Comparison of ENCODE assay signal across 26 cellular contexts in genomic region chr16:768428-768827, GRCh38. TPM values are rescaled to one million over a fixed set of nuclear protein-coding genes. Genes with fewer than 3 reads are reported as not detected.
DNase-seq lines count a peak whose midpoint lies in the region; ATAC-seq, FAIRE-seq and TF ChIP-seq lines count a peak whose summit lies in the region.
"Had no signal": no experiment of that assay in that cellular context is flagged by ENCODE, and none has a peak within 500 bp of the region (broad histone marks: within the 10 kb centered on the region; RNA-seq: fewer than 3 reads in every experiment).

No MANE protein-coding gene starts in this region.

- H3K27ac ChIP-seq in K562 (ENCODE audit: extremely low read depth, low read depth, low read length) (no peak overlapping the region), coronary artery (no peak overlapping the region)
- H3K27ac ChIP-seq: C4-2B, HL-60, SK-N-MC had no signal

- H3K4me3 ChIP-seq in K562 (no peak overlapping the region), coronary artery (no peak overlapping the region)
- H3K4me3 ChIP-seq: HAP-1, SK-N-MC had no signal

- no peak overlapping the region for H2AFZ ChIP-seq in K562 (ENCODE audit: low read depth, low read length)

- no TSS peak for BruUV-seq in K562 (replicated peaks; lab: Mats Ljungman, UMichigan)

- no peak for TF ChIP-seq POLR2A in K562 (conservative IDR thresholded peaks at IDR 0.05)

- H3K79me2 ChIP-seq in K562 (ENCODE audit: control insufficient read depth, insufficient read depth, low read length): no peaks in the 10 kb centered on the region

- TF ChIP-seq RAD21 in Ishikawa (IDR thresholded peaks at IDR 0.05; ENCODE audit: low read depth) (no peak), K562 (CRISPR knock-in tag; conservative IDR thresholded peaks at IDR 0.05 in 1 of 2, IDR thresholded peaks at IDR 0.05 in 1 of 2) (no peak)

- in situ Hi-C loops in K562 (cut with MboI): no loop called here

- H3K9me1 ChIP-seq in K562 (ENCODE audit: control insufficient read depth, insufficient read depth, low read length): no peaks in the 10 kb centered on the region

- ATAC-seq in Right ventricle myocardium inferior: no peak
- ATAC-seq in K562: peak; percentile 19; the same call in 1 of the 3 replicates

- POLR2A ChIA-PET in K562 (lab: Yijun Ruan, JAX): no interaction called here

- H3K36me3 ChIP-seq in K562 (ENCODE audit: control insufficient read depth, insufficient read depth, low read length): no peaks in the 10 kb centered on the region
- H3K36me3 ChIP-seq: HAP-1 had no signal

- intact Hi-C loops in Right ventricle myocardium inferior (cut with DNase I) (no loop called here), cardiac septum (cut with DNase I) (no loop called here), K562 (cut with micrococcal nuclease) (no loop called here), head of caudate nucleus (cut with DNase I) (no loop called here)

- no peaks in the 10 kb centered on the region for H3K9me3 ChIP-seq in K562 (replicated peaks; ENCODE audit: control insufficient read depth, insufficient read depth, low read depth, low read length)
- H3K9me3 ChIP-seq: HAP-1 had no signal

- peaks cover 0 to 6% of the 10 kb centered on the region in 2 experiments; a peak in 1 of 5 replicates for H3K27me3 ChIP-seq in K562 (ENCODE audit: control insufficient read depth in 2 of 2, insufficient read depth in 2 of 2, low read length in 2 of 2)

- H4K20me1 ChIP-seq in K562 (replicated peaks; ENCODE audit: control insufficient read depth, insufficient read depth, low read length): 0 out of 2 replicates have a peak, but pooled peaks cover 3% of the 10 kb centered on the region

- DNase-seq in Right ventricle myocardium inferior (ENCODE audit: missing footprints): peak; percentile 65
- no peak for DNase-seq in cardiac septum (ENCODE audit: low spot score)
- peak in 1 of 4 experiments; percentile 43 for DNase-seq in K562 (ENCODE audit: extremely low read depth in 1 of 4, low spot score in 3 of 4)
- no peak for DNase-seq in head of caudate nucleus
- DNase-seq in coronary artery (ENCODE audit: low spot score): no peak
- DNase-seq in RKO (ENCODE audit: low spot score): no peak
- DNase-seq: EL, GF-D8, Karpas-422, NCI-H1417, NCI-H187, NCI-H446, NCI-H526, SHP77, SW 1271 had no signal

- no peak for FAIRE-seq in K562 (lab: Jason Lieb, UNC)
- FAIRE-seq: RCC 7860 had no signal

- CTCF ChIA-PET in K562 (lab: Yijun Ruan, JAX; ENCODE audit: low intra/inter-chr PET ratio): no interaction called here

- no peak overlapping the region for H3K4me2 ChIP-seq in K562 (ENCODE audit: insufficient read depth, low read length)

- no peak for TF ChIP-seq CTCF in K562 (IDR thresholded peaks at IDR 0.05 in 2 of 3, conservative IDR thresholded peaks at IDR 0.05 in 1 of 3; ENCODE audit: insufficient read depth in 2 of 3, low read depth in 1 of 3, low read length in 3 of 3)
- no peak for TF ChIP-seq CTCF in coronary artery (IDR thresholded peaks at IDR 0.05)

- H3K9ac ChIP-seq in K562 (ENCODE audit: insufficient read depth in 1 of 2, low read depth in 2 of 2, low read length in 2 of 2): no peak overlapping the region; a peak in 1 of 4 replicates

- peaks cover 0 to 68% of the 10 kb centered on the region in 2 experiments; a peak in 2 of 5 replicates for H3K4me1 ChIP-seq in K562 (replicated peaks in 1 of 2; ENCODE audit: control insufficient read depth in 2 of 2, insufficient read depth in 2 of 2, low read length in 2 of 2)
- H3K4me1 ChIP-seq: HAP-1 had no signal

- TF ChIP-seq EP300 in Ishikawa (IDR thresholded peaks at IDR 0.05; ENCODE audit: borderline replicate concordance) (no peak), K562 (IDR thresholded peaks at IDR 0.05; ENCODE audit: low read length) (no peak)

- 30% methylated on average over 17 of the region's 21 CpGs for WGBS in K562 (ENCODE audit: insufficient coverage, low coverage, missing lambda C conversion rate)

RNA-seq across cellular contexts. Expression of gene MSLN, which starts 7.9 kb away (rescaled TPM):
- total RNA-seq in Right ventricle myocardium inferior: 1.9 TPM
- not detected for total RNA-seq in cardiac septum
- not detected in 2 replicates for total RNA-seq in K562 (2011; cell fraction: chromatin; rRNA removed; ENCODE audit: low replicate concordance)
- not detected in 2 replicates for total RNA-seq in K562 (2011; cell fraction: nucleolus; rRNA removed)
- not detected in 2 replicates for total RNA-seq in K562 (2011; cell fraction: nucleoplasm; rRNA removed)
- total RNA-seq in K562 (2014; rRNA removed): not detected in 2 replicates
- not detected in 2 replicates for total RNA-seq in K562 (2014; rRNA removed; fragmentation: Illumina TruSeq; extraction: Trizol)
- not detected in 2 replicates for total RNA-seq in K562 (2015; rRNA removed; fragmentation: Illumina TruSeq; extraction: Trizol)
- 0.22 TPM in 1 of 2 replicates, not detected in the other for total RNA-seq in K562 (2021)
- not detected in 2 replicates for polyA plus RNA-seq in K562 (2011; rRNA removed)
- not detected in 2 replicates for polyA plus RNA-seq in K562 (2011; cell fraction: cytosol; rRNA removed)
- not detected in 2 replicates for polyA plus RNA-seq in K562 (2011; cell fraction: nucleus; rRNA removed)
- polyA plus RNA-seq in K562 (2012): not detected in 2 replicates
- polyA plus RNA-seq in K562 (2014; fragmentation: Illumina TruSeq; extraction: Trizol): not detected in 2 replicates
- not detected for polyA plus RNA-seq in K562 (2014; fragmentation: Nextera tagmentation; extraction: Ambion mirVana)
- not detected in 2 replicates for polyA plus RNA-seq in K562 (2014; rRNA removed)
- polyA minus RNA-seq in K562 (2011; rRNA and poly(A)+ RNA removed): not detected in 2 replicates
- 0.86 and 3.8 TPM in 2 replicates for polyA minus RNA-seq in K562 (2011; cell fraction: cytosol; rRNA and poly(A)+ RNA removed)
- 0.22 and 0.40 TPM in 2 replicates for polyA minus RNA-seq in K562 (2011; cell fraction: nucleus; rRNA and poly(A)+ RNA removed)
- total RNA-seq: CD8-positive, alpha-beta memory T cell had no signal
- polyA plus RNA-seq: CD8-positive, alpha-beta memory T cell had no signal

RNA-seq across cellular contexts. Expression of gene RPUSD1, which starts 19.8 kb away (rescaled TPM):
- 9.7 TPM for total RNA-seq in Right ventricle myocardium inferior
- total RNA-seq in cardiac septum: 7.9 TPM
- total RNA-seq in K562 (2011; cell fraction: chromatin; rRNA removed; ENCODE audit: low replicate concordance): 10.9 and 59.9 TPM in 2 replicates
- total RNA-seq in K562 (2011; cell fraction: nucleolus; rRNA removed): 59.0 and 69.6 TPM in 2 replicates
- 21.1 and 25.7 TPM in 2 replicates for total RNA-seq in K562 (2011; cell fraction: nucleoplasm; rRNA removed)
- total RNA-seq in K562 (2014; rRNA removed): 50.7 and 67.3 TPM in 2 replicates
- 1.7 and 3.3 TPM in 2 replicates for total RNA-seq in K562 (2014; rRNA removed; fragmentation: Illumina TruSeq; extraction: Trizol)
- 22.7 and 27.2 TPM in 2 replicates for total RNA-seq in K562 (2015; rRNA removed; fragmentation: Illumina TruSeq; extraction: Trizol)
- total RNA-seq in K562 (2021): 55.2 and 55.9 TPM in 2 replicates
- polyA plus RNA-seq in K562 (2011; rRNA removed): 12.0 and 17.7 TPM in 2 replicates
- polyA plus RNA-seq in K562 (2011; cell fraction: cytosol; rRNA removed): 26.1 and 86.4 TPM in 2 replicates
- polyA plus RNA-seq in K562 (2011; cell fraction: nucleus; rRNA removed): 56.1 and 93.4 TPM in 2 replicates
- polyA plus RNA-seq in K562 (2012): 24.6 and 30.5 TPM in 2 replicates
- 7.0 and 30.1 TPM in 2 replicates for polyA plus RNA-seq in K562 (2014; fragmentation: Illumina TruSeq; extraction: Trizol)
- polyA plus RNA-seq in K562 (2014; fragmentation: Nextera tagmentation; extraction: Ambion mirVana): under 1 TPM; 0.45 to 0.98 TPM
- 56.6 and 66.9 TPM in 2 replicates for polyA plus RNA-seq in K562 (2014; rRNA removed)
- polyA minus RNA-seq in K562 (2011; rRNA and poly(A)+ RNA removed): 3.8 and 4.8 TPM in 2 replicates
- polyA minus RNA-seq in K562 (2011; cell fraction: cytosol; rRNA and poly(A)+ RNA removed): 18.6 and 19.8 TPM in 2 replicates
- 30.8 and 34.1 TPM in 2 replicates for polyA minus RNA-seq in K562 (2011; cell fraction: nucleus; rRNA and poly(A)+ RNA removed)

RNA-seq across cellular contexts. Expression of gene CHTF18, which starts 20.0 kb away (rescaled TPM):
- total RNA-seq in Right ventricle myocardium inferior (6.4 TPM), cardiac septum (7.1 TPM), K562 (2014; rRNA removed) (57.2 and 70.7 TPM in 2 replicates), K562 (2014; rRNA removed; fragmentation: Illumina TruSeq; extraction: Trizol) (2.7 and 4.4 TPM in 2 replicates), K562 (2015; rRNA removed; fragmentation: Illumina TruSeq; extraction: Trizol) (21.1 and 22.1 TPM in 2 replicates), K562 (2021) (121 and 123 TPM in 2 replicates)
- total RNA-seq in K562 (2011; cell fraction: chromatin; rRNA removed; ENCODE audit: low replicate concordance): 53.1 and 261 TPM in 2 replicates
- 207 and 214 TPM in 2 replicates for total RNA-seq in K562 (2011; cell fraction: nucleolus; rRNA removed)
- 88.6 and 90.7 TPM in 2 replicates for total RNA-seq in K562 (2011; cell fraction: nucleoplasm; rRNA removed)
- polyA plus RNA-seq in K562 (2011; rRNA removed) (17.0 and 32.6 TPM in 2 replicates), K562 (2014; fragmentation: Illumina TruSeq; extraction: Trizol) (5.1 and 23.0 TPM in 2 replicates), K562 (2014; fragmentation: Nextera tagmentation; extraction: Ambion mirVana) (1 to 10 TPM; 2.5 to 2.7 TPM), K562 (2014; rRNA removed) (91.5 and 93.4 TPM in 2 replicates)
- polyA plus RNA-seq in K562 (2011; cell fraction: cytosol; rRNA removed): 23.3 and 65.2 TPM in 2 replicates
- 379 and 556 TPM in 2 replicates for polyA plus RNA-seq in K562 (2011; cell fraction: nucleus; rRNA removed)
- 65.7 and 81.8 TPM in 2 replicates for polyA plus RNA-seq in K562 (2012)
- 2.7 and 4.0 TPM in 2 replicates for polyA minus RNA-seq in K562 (2011; rRNA and poly(A)+ RNA removed)
- 8.6 and 13.5 TPM in 2 replicates for polyA minus RNA-seq in K562 (2011; cell fraction: cytosol; rRNA and poly(A)+ RNA removed)
- polyA minus RNA-seq in K562 (2011; cell fraction: nucleus; rRNA and poly(A)+ RNA removed): 59.3 and 59.4 TPM in 2 replicates

RNA-seq across cellular contexts. Expression of gene CIAO3, which starts 27.6 kb away (rescaled TPM):
- total RNA-seq in Right ventricle myocardium inferior: 32.2 TPM
- 21.7 TPM for total RNA-seq in cardiac septum
- total RNA-seq in K562 (2011; cell fraction: chromatin; rRNA removed; ENCODE audit: low replicate concordance): 110 and 324 TPM in 2 replicates
- total RNA-seq in K562 (2011; cell fraction: nucleolus; rRNA removed): 238 and 279 TPM in 2 replicates
- 145 and 170 TPM in 2 replicates for total RNA-seq in K562 (2011; cell fraction: nucleoplasm; rRNA removed)
- total RNA-seq in K562 (2014; rRNA removed): 35.6 and 48.2 TPM in 2 replicates
- total RNA-seq in K562 (2014; rRNA removed; fragmentation: Illumina TruSeq; extraction: Trizol): 7.3 and 7.9 TPM in 2 replicates
- 18.6 and 20.5 TPM in 2 replicates for total RNA-seq in K562 (2015; rRNA removed; fragmentation: Illumina TruSeq; extraction: Trizol)
- total RNA-seq in K562 (2021): 30.7 and 30.9 TPM in 2 replicates
- 18.5 and 30.5 TPM in 2 replicates for polyA plus RNA-seq in K562 (2011; rRNA removed)
- 24.1 and 25.8 TPM in 2 replicates for polyA plus RNA-seq in K562 (2011; cell fraction: cytosol; rRNA removed)
- polyA plus RNA-seq in K562 (2011; cell fraction: nucleus; rRNA removed): 101 and 104 TPM in 2 replicates
- 22.4 and 34.2 TPM in 2 replicates for polyA plus RNA-seq in K562 (2012)
- 17.1 and 18.7 TPM in 2 replicates for polyA plus RNA-seq in K562 (2014; fragmentation: Illumina TruSeq; extraction: Trizol)
- 1 to 10 TPM; 2.2 to 2.4 TPM for polyA plus RNA-seq in K562 (2014; fragmentation: Nextera tagmentation; extraction: Ambion mirVana)
- polyA plus RNA-seq in K562 (2014; rRNA removed): 31.0 and 38.2 TPM in 2 replicates
- 13.5 and 15.4 TPM in 2 replicates for polyA minus RNA-seq in K562 (2011; rRNA and poly(A)+ RNA removed)
- 9.9 and 14.8 TPM in 2 replicates for polyA minus RNA-seq in K562 (2011; cell fraction: cytosol; rRNA and poly(A)+ RNA removed)
- polyA minus RNA-seq in K562 (2011; cell fraction: nucleus; rRNA and poly(A)+ RNA removed): 52.0 and 78.0 TPM in 2 replicates

RNA-seq across cellular contexts. Expression of gene GNG13, which starts 32.1 kb away (rescaled TPM):
- total RNA-seq in Right ventricle myocardium inferior: not detected
- not detected for total RNA-seq in cardiac septum
- total RNA-seq in K562 (2011; cell fraction: chromatin; rRNA removed; ENCODE audit: low replicate concordance): not detected in 2 replicates
- total RNA-seq in K562 (2011; cell fraction: nucleolus; rRNA removed): not detected in 2 replicates
- total RNA-seq in K562 (2011; cell fraction: nucleoplasm; rRNA removed): not detected in 2 replicates
- total RNA-seq in K562 (2014; rRNA removed): not detected in 2 replicates
- not detected in 2 replicates for total RNA-seq in K562 (2014; rRNA removed; fragmentation: Illumina TruSeq; extraction: Trizol)
- not detected in 2 replicates for total RNA-seq in K562 (2015; rRNA removed; fragmentation: Illumina TruSeq; extraction: Trizol)
- total RNA-seq in K562 (2021): not detected in 2 replicates
- polyA plus RNA-seq in K562 (2011; rRNA removed): not detected in 2 replicates
- polyA plus RNA-seq in K562 (2011; cell fraction: cytosol; rRNA removed): not detected in 2 replicates
- polyA plus RNA-seq in K562 (2011; cell fraction: nucleus; rRNA removed): not detected in 2 replicates
- polyA plus RNA-seq in K562 (2012): 1.00 and 1.4 TPM in 2 replicates
- not detected in 2 replicates for polyA plus RNA-seq in K562 (2014; fragmentation: Illumina TruSeq; extraction: Trizol)
- polyA plus RNA-seq in K562 (2014; fragmentation: Nextera tagmentation; extraction: Ambion mirVana): not detected
- polyA plus RNA-seq in K562 (2014; rRNA removed): not detected in 2 replicates
- not detected in 2 replicates for polyA minus RNA-seq in K562 (2011; rRNA and poly(A)+ RNA removed)
- polyA minus RNA-seq in K562 (2011; cell fraction: cytosol; rRNA and poly(A)+ RNA removed): not detected in 2 replicates
- polyA minus RNA-seq in K562 (2011; cell fraction: nucleus; rRNA and poly(A)+ RNA removed): not detected in 2 replicates
- total RNA-seq: A172; CD8-positive, alpha-beta memory T cell; HT-29; M059J; OCI-LY7 had no signal
- polyA plus RNA-seq: CD8-positive, alpha-beta memory T cell had no signal
